ENCODE assay signal across 28 cellular contexts in the genomic region with DNA sequence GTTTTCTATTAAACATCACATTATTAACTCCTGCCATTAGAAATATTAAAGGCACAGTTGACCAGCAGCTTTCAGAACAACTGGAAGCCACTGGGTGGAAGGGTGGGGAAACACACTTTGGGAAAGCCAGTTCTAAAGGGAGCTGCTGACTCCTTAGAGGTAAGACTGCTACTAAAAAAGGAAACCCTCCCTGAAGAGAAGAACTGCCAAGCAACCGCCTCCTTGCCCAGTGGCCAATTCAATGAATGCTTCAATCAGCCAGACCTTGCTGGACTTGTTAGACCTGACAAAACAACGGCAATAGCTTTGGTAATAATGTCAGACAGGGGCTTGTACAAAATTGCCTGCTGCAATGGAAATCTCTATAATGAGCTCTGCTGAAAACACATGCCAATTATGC. TPM values are rescaled to one million over a fixed set of nuclear protein-coding genes. Genes with fewer than 3 reads are reported as not detected.
DNase-seq lines count a peak whose midpoint lies in the region; ATAC-seq, FAIRE-seq and TF ChIP-seq lines count a peak whose summit lies in the region.
"Had no signal": no experiment of that assay in that cellular context is flagged by ENCODE, and none has a peak within 500 bp of the region (broad histone marks: within the 10 kb centered on the region; RNA-seq: fewer than 3 reads in every experiment).

No MANE protein-coding gene starts in this region.

- DNase-seq in NCI-H2227 treated with DMSO at 0.1 percent for 48 hours (lab: John Stamatoyannopoulos, UW): peak; percentile 40
- no peak for DNase-seq in NCI-H2227 (lab: John Stamatoyannopoulos, UW; ENCODE audit: unreplicated experiment)
- DNase-seq in left lung: no peak
- DNase-seq in gastrocnemius medialis: no peak
- no peak for DNase-seq in urothelium cell line (ENCODE audit: low spot score)
- DNase-seq in nephron progenitor cell: no peak
- no peak for DNase-seq in sigmoid colon
- DNase-seq in activated CD8-positive, alpha-beta T cell treated with anti-CD3 and anti-CD28 coated beads, Interleukin-2, amount 10 ng/mL, durations not matched to agents 7 days and 5 days: no peak
- DNase-seq: ACHN; Caco-2; CD4-positive, alpha-beta memory T cell; DND-41; Karpas-422; MV-4-11; NCI-H1694; NCI-H2081; NCI-H2171; NCI-H446 treated with DMSO at 0.1 percent for 48 hours; NCI-H526 treated with DMSO at 0.1 percent for 48 hours; OCI-M1; Right ventricle myocardium superior had no signal

- H3K9me3 ChIP-seq in left lung (no peaks in the 10 kb centered on the region), gastrocnemius medialis (no peaks in the 10 kb centered on the region), sigmoid colon (no peaks in the 10 kb centered on the region)
- H3K9me3 ChIP-seq: BLaER1 treated with 17β-estradiol and CSF1 and Interleukin-3, amounts not matched to agents 10 nM and 100 nM; Caco-2 had no signal

- peaks cover 3% of the 10 kb centered on the region for H3K27me3 Mint-ChIP-seq in nephron progenitor cell (ENCODE audit: low read depth, poor library complexity)
- H3K27me3 Mint-ChIP-seq in activated CD8-positive, alpha-beta T cell treated with anti-CD3 and anti-CD28 coated beads, Interleukin-2, amount 10 ng/mL, durations not matched to agents 7 days and 5 days (ENCODE audit: low read depth): peaks cover 5% of the 10 kb centered on the region

- no peak overlapping the region for H3K27ac Mint-ChIP-seq in nephron progenitor cell
- no peak overlapping the region for H3K27ac Mint-ChIP-seq in activated CD8-positive, alpha-beta T cell treated with anti-CD3 and anti-CD28 coated beads, Interleukin-2, amount 10 ng/mL, durations not matched to agents 7 days and 5 days
- H3K27ac Mint-ChIP-seq: CD4-positive, alpha-beta memory T cell; IgD-negative memory B cell had no signal

- POLR2A ChIA-PET in activated CD8-positive, alpha-beta T cell treated with anti-CD3 and anti-CD28 coated beads, Interleukin-2, amount 10 ng/mL, durations not matched to agents 7 days and 5 days (lab: Charles Lee): no interaction called here

- in situ Hi-C loops in gastrocnemius medialis (cut with MboI; ENCODE audit: low sequenced_read_pairs in 4 of 4): no loop called here

- peaks cover 44% of the 10 kb centered on the region for H3K9me3 Mint-ChIP-seq in nephron progenitor cell
- H3K9me3 Mint-ChIP-seq in activated CD8-positive, alpha-beta T cell treated with anti-CD3 and anti-CD28 coated beads, Interleukin-2, amount 10 ng/mL, durations not matched to agents 7 days and 5 days (ENCODE audit: insufficient read depth): no peaks in the 10 kb centered on the region
- H3K9me3 Mint-ChIP-seq: GM23338 had no signal

- no peak overlapping the region for H3K27ac ChIP-seq in left lung
- H3K27ac ChIP-seq in gastrocnemius medialis: peak overlapping the region in 2 of 4 donors; percentile 8 to 9
- H3K27ac ChIP-seq in sigmoid colon: no peak overlapping the region
- H3K27ac ChIP-seq: 22Rv1; BLaER1 treated with 17β-estradiol and CSF1 and Interleukin-3, amounts not matched to agents 10 nM and 100 nM had no signal

- peak; percentile 12 for ATAC-seq in left lung
- ATAC-seq in gastrocnemius medialis: peak; percentile 34 to 68
- no peak for ATAC-seq in activated CD8-positive, alpha-beta T cell treated with anti-CD3 and anti-CD28 coated beads, Interleukin-2, amount 10 ng/mL, durations not matched to agents 7 days and 5 days
- ATAC-seq: GM23338, HCT116 had no signal

- H3K4me1 ChIP-seq in left lung (peaks cover 0 to 16% of the 10 kb centered on the region in 2 donors), gastrocnemius medialis (peaks cover 12 to 30% of the 10 kb centered on the region in 2 donors), sigmoid colon (peaks cover 0 to 20% (median 12%) of the 10 kb centered on the region in 4 donors)
- H3K4me1 ChIP-seq: Caco-2 had no signal

- no peak overlapping the region for H3K4me3 Mint-ChIP-seq in nephron progenitor cell
- H3K4me3 Mint-ChIP-seq in activated CD8-positive, alpha-beta T cell treated with anti-CD3 and anti-CD28 coated beads, Interleukin-2, amount 10 ng/mL, durations not matched to agents 7 days and 5 days: no peak overlapping the region
- H3K4me3 Mint-ChIP-seq: CD4-positive, alpha-beta memory T cell; GM23338; IgD-negative memory B cell had no signal

- H3K36me3 ChIP-seq in left lung (no peaks in the 10 kb centered on the region), gastrocnemius medialis (no peaks in the 10 kb centered on the region), sigmoid colon (no peaks in the 10 kb centered on the region)
- H3K36me3 ChIP-seq: BLaER1 treated with 17β-estradiol and CSF1 and Interleukin-3, amounts not matched to agents 10 nM and 100 nM had no signal

- intact Hi-C loops in left lung (cut with DNase I) (no loop called here), gastrocnemius medialis (cut with DNase I; ENCODE audit: low total_unique reads) (loop anchor here (2.0 to 10.0 kb wide), 2 partner anchors 15 to 277 kb away; a partner anchor contains a TSS), sigmoid colon (cut with DNase I) (no loop called here)

- CTCF ChIA-PET in activated CD8-positive, alpha-beta T cell treated with anti-CD3 and anti-CD28 coated beads, Interleukin-2, amount 10 ng/mL, durations not matched to agents 7 days and 5 days (lab: Charles Lee): no interaction called here

- H3K4me3 ChIP-seq in left lung (no peak overlapping the region), gastrocnemius medialis (no peak overlapping the region), sigmoid colon (no peak overlapping the region)
- H3K4me3 ChIP-seq: BLaER1 treated with 17β-estradiol and CSF1 and Interleukin-3, amounts not matched to agents 10 nM and 100 nM; GM23338 had no signal

- TF ChIP-seq CTCF in left lung (IDR thresholded peaks at IDR 0.05): no peak
- no peak for TF ChIP-seq CTCF in gastrocnemius medialis (IDR thresholded peaks at IDR 0.05 in 4 of 5, conservative IDR thresholded peaks at IDR 0.05 in 1 of 5)
- TF ChIP-seq CTCF in nephron progenitor cell (IDR thresholded peaks at IDR 0.05): no peak
- TF ChIP-seq CTCF in sigmoid colon (IDR thresholded peaks at IDR 0.05): no peak

- H3K36me3 Mint-ChIP-seq in nephron progenitor cell (ENCODE audit: low read depth): peaks cover 4% of the 10 kb centered on the region
- no peaks in the 10 kb centered on the region for H3K36me3 Mint-ChIP-seq in activated CD8-positive, alpha-beta T cell treated with anti-CD3 and anti-CD28 coated beads, Interleukin-2, amount 10 ng/mL, durations not matched to agents 7 days and 5 days (ENCODE audit: low read depth)
- H3K36me3 Mint-ChIP-seq: CD4-positive, alpha-beta memory T cell had no signal

- TF ChIP-seq EP300 in sigmoid colon (IDR thresholded peaks at IDR 0.05): no peak

- H3K27me3 ChIP-seq in left lung: no peaks in the 10 kb centered on the region
- H3K27me3 ChIP-seq in gastrocnemius medialis: no peaks in the 10 kb centered on the region
- H3K27me3 ChIP-seq in sigmoid colon: no peaks in the 10 kb centered on the region

- TF ChIP-seq POLR2A in gastrocnemius medialis (IDR thresholded peaks at IDR 0.05): no peak
- TF ChIP-seq POLR2A in sigmoid colon (IDR thresholded peaks at IDR 0.05): no peak

- FAIRE-seq in urothelium cell line (lab: Jason Lieb, UNC): no peak
- FAIRE-seq: G401.6, GM18507 had no signal

- 62 to 90% methylated on average over 2 of the region's 2 CpGs for WGBS in sigmoid colon, 2 donors

- H3K4me1 Mint-ChIP-seq in nephron progenitor cell: peaks cover 4% of the 10 kb centered on the region
- peaks cover 3% of the 10 kb centered on the region for H3K4me1 Mint-ChIP-seq in activated CD8-positive, alpha-beta T cell treated with anti-CD3 and anti-CD28 coated beads, Interleukin-2, amount 10 ng/mL, durations not matched to agents 7 days and 5 days (ENCODE audit: low read depth)
- H3K4me1 Mint-ChIP-seq: CD4-positive, alpha-beta memory T cell had no signal

RNA-seq across cellular contexts. Expression of a gene that starts 15.6 kb away (rescaled TPM):
- 10 to 100 TPM in 1 of 2 donors, 1 to 10 TPM in 1; 6.8 to 12.8 TPM for total RNA-seq in left lung
- 10 to 100 TPM in 1 of 4 donors, 1 to 10 TPM in 3; 2.3 to 10.8 (median 4.6) TPM for total RNA-seq in gastrocnemius medialis
- total RNA-seq in sigmoid colon: 10 to 100 TPM in 2 of 4 donors, 1 to 10 TPM in 2; 6.9 to 19.4 (median 9.5) TPM
- polyA plus RNA-seq in sigmoid colon: 1 to 10 TPM in 2 of 3 donors, under 1 TPM in 1; 0.92 to 3.6 (median 1.8) TPM
- under 1 TPM; 0.05 to 0.13 TPM for total RNA-seq in activated CD8-positive, alpha-beta T cell treated with anti-CD3 and anti-CD28 coated beads, Interleukin-2, amount 10 ng/mL, durations not matched to agents 7 days and 5 days
- polyA plus RNA-seq: IgD-negative memory B cell had no signal
